9 cellular contexts compared by ENCODE assay signal in the genomic region with DNA sequence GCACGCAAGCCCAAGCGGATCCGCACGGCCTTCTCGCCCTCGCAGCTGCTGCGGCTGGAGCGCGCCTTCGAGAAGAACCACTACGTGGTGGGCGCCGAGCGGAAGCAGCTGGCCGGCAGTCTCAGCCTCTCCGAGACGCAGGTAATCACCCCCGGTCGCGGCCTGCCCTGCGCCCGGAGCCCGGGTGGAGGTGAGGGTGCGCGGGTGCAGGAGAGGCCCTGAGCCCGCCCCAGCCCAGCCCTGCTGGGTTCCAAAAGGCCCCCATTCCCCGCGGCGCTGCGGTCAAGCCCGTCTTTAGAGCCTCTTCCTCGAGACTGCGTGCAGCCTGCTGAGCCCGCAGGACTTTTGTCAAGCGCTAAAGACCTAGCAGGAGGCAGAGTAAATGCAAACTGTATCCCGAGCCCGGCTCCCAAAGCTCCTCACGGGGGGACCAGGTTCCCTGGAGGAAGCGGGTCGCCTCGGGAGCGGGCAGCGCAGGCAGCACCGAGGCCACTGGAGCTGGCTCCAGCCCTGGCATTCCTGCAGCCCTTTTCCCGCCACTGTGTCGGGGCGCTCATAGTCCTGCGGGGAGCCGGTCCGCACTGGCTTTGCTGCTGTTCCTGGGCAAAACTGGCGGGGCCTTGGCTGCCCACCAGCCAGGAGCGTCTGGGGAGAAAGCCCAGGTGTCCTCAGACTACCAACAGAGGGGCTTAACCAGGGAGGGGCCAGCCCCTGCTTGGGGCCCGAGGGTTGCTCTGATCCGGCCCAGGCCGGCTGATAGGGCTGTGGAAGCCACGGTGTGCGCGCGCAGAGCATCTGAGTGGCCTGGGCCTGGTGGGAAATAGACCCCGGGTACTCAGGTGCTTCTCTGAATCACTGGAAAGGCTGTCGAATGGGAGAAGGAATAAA.
DNase-seq lines count a peak whose midpoint lies in the region; ATAC-seq and TF ChIP-seq lines count a peak whose summit lies in the region.
"Had no signal": no experiment of that assay in that cellular context is flagged by ENCODE, and none has a peak within 500 bp of the region (broad histone marks: within the 10 kb centered on the region; RNA-seq: fewer than 3 reads in every experiment).

No MANE protein-coding gene starts in this region.

- H3K9ac ChIP-seq in iPS-15b (ENCODE audit: low read depth, low read length): no peak overlapping the region

- ATAC-seq in HG03521 (IDR thresholded peaks at IDR 0.05; ENCODE audit: unreplicated experiment) (peak; percentile 54), HG03139 (IDR thresholded peaks at IDR 0.05; ENCODE audit: unreplicated experiment) (no peak)
- ATAC-seq in stimulated activated naive CD8-positive, alpha-beta T cell treated with anti-CD3 and anti-CD28 coated beads, Interleukin-15, Interleukin-2, amounts not matched to agents 100 U/mL and 50 U/mL, for 24 hours: peak; percentile 12

- H3K36me3 ChIP-seq in iPS-15b (ENCODE audit: control insufficient read depth, insufficient read depth, low read length): no peaks in the 10 kb centered on the region

- peaks cover 100% of the 10 kb centered on the region for H3K27me3 ChIP-seq in iPS-15b (ENCODE audit: control insufficient read depth, insufficient read depth, low read length)

- no peaks in the 10 kb centered on the region for H3K9me3 ChIP-seq in iPS-15b (ENCODE audit: control insufficient read depth, insufficient read depth, low read length)

- DNase-seq in activated CD4-positive, alpha-beta T cell treated with anti-CD3 and anti-CD28 coated beads for 48 hours: peak; percentile 18
- no peak for DNase-seq in activated CD4-positive, alpha-beta T cell treated with anti-CD3 and anti-CD28 coated beads, Interleukin-2, amount 50 U/mL, for 4 hours
- no peak for DNase-seq in stimulated activated naive CD8-positive, alpha-beta T cell treated with anti-CD3 and anti-CD28 coated beads, Interleukin-15, Interleukin-2, amounts not matched to agents 100 U/mL and 50 U/mL, for 24 hours
- DNase-seq in NCI-H146 (lab: John Stamatoyannopoulos, UW) (no peak), erythroblast (lab: John Stamatoyannopoulos, UW) (no peak)
- DNase-seq: NCI-H1694 treated with DMSO at 0.1 percent for 48 hours had no signal

- H3K4me3 ChIP-seq in iPS-15b (ENCODE audit: low read depth, low read length): peak overlapping the region; percentile 40

- TF ChIP-seq POLR2A in erythroblast (IDR thresholded peaks at IDR 0.05; ENCODE audit: low read length): no peak

- H3K4me1 ChIP-seq in iPS-15b (ENCODE audit: control insufficient read depth, insufficient read depth, low read length): peaks cover 6% of the 10 kb centered on the region
